In genomic region chr4:21596521-21596920, GRCh38 we compare ENCODE assay signal across 22 cellular contexts.
DNase-seq lines count a peak whose midpoint lies in the region; FAIRE-seq and TF ChIP-seq lines count a peak whose summit lies in the region.
"Had no signal": no experiment of that assay in that cellular context is flagged by ENCODE, and none has a peak within 500 bp of the region (broad histone marks: within the 10 kb centered on the region; RNA-seq: fewer than 3 reads in every experiment).

No MANE protein-coding gene starts in this region.

- H3K36me3 Mint-ChIP-seq in osteocyte (ENCODE audit: unreplicated experiment): no peaks in the 10 kb centered on the region
- H3K36me3 Mint-ChIP-seq: activated naive CD8-positive, alpha-beta T cell; stimulated activated naive B cell treated with anti-CD40 and anti-IgM and Interleukin-4, amounts not matched to agents 10 μg/mL and 1 μg/mL and 100 μg/mL, for 72 hours had no signal

- no peak overlapping the region for H3K27ac Mint-ChIP-seq in osteocyte (ENCODE audit: unreplicated experiment)
- H3K27ac Mint-ChIP-seq: activated naive CD8-positive, alpha-beta T cell; activated T-helper 17 cell treated with anti-CD3 and anti-CD28 coated beads, Interleukin-2, amount 50 U/mL, for 72 hours; stimulated activated naive B cell treated with anti-CD40 and anti-IgM and Interleukin-4, amounts not matched to agents 10 μg/mL and 1 μg/mL and 100 μg/mL, for 72 hours; T-helper 1 cell treated with Interleukin-12 subunit alpha and Interleukin-12 subunit beta and Interleukin-4 antibody, amounts not matched to agents 30 μg/mL and 1 μg/mL, for 36 hours had no signal

- no peaks in the 10 kb centered on the region for H3K27me3 ChIP-seq in tibial nerve
- H3K27me3 ChIP-seq: gastrocnemius medialis had no signal

- DNase-seq in DMS153 (lab: John Stamatoyannopoulos, UW) (peak; percentile 2), DMS153 treated with DMSO at 0.1 percent for 48 hours (lab: John Stamatoyannopoulos, UW; ENCODE audit: unreplicated experiment) (no peak), NCI-H69 (lab: John Stamatoyannopoulos, UW) (peak; percentile 30), frontal cortex (ENCODE audit: low spot score in 2 of 2) (no peak), substantia nigra (lab: John Stamatoyannopoulos, UW) (peak in 5 of 49 donors; percentile 2 to 29 (median 3)), osteocyte (ENCODE audit: extremely low spot score, unreplicated experiment) (no peak), amniotic stem cell (lab: John Stamatoyannopoulos, UW) (no peak), tibial nerve (ENCODE audit: low spot score in 2 of 2) (no peak)
- DNase-seq: activated CD4-positive, alpha-beta T cell treated with anti-CD3 and anti-CD28 coated beads for 48 hours; effector memory CD4-positive, alpha-beta T cell; gastrocnemius medialis; kidney; NCI-H1092; NCI-H446; nucleus accumbens; stimulated activated naive B cell treated with anti-CD40 and anti-IgM and Interleukin-4, amounts not matched to agents 10 μg/mL and 1 μg/mL and 100 μg/mL, for 72 hours had no signal

- no peak for TF ChIP-seq POLR2A in tibial nerve (IDR thresholded peaks at IDR 0.05)

- peak; percentile 42 for FAIRE-seq in frontal cortex (lab: Jason Lieb, UNC)
- FAIRE-seq: GM12891, kidney had no signal

- no peaks in the 10 kb centered on the region for H3K9me3 Mint-ChIP-seq in osteocyte (ENCODE audit: unreplicated experiment)

- no peaks in the 10 kb centered on the region for H3K4me1 ChIP-seq in tibial nerve
- H3K4me1 ChIP-seq: gastrocnemius medialis had no signal

- H3K27ac ChIP-seq in substantia nigra (ENCODE audit: low read depth, low read length, poor library complexity, severe bottlenecking) (peak overlapping the region; percentile 69), tibial nerve (no peak overlapping the region)
- H3K27ac ChIP-seq: 22Rv1, gastrocnemius medialis had no signal

- H3K4me1 Mint-ChIP-seq in osteocyte (ENCODE audit: unreplicated experiment): no peaks in the 10 kb centered on the region
- H3K4me1 Mint-ChIP-seq: activated T-helper 17 cell treated with anti-CD3 and anti-CD28 coated beads, Interleukin-2, amount 50 U/mL, for 72 hours; stimulated activated naive B cell treated with anti-CD40 and anti-IgM and Interleukin-4, amounts not matched to agents 10 μg/mL and 1 μg/mL and 100 μg/mL, for 72 hours had no signal

- H3K4me3 ChIP-seq in tibial nerve: no peak overlapping the region
- H3K4me3 ChIP-seq: gastrocnemius medialis, smooth muscle cell had no signal

- no peaks in the 10 kb centered on the region for H3K36me3 ChIP-seq in tibial nerve
- H3K36me3 ChIP-seq: gastrocnemius medialis had no signal

- H3K4me3 Mint-ChIP-seq in osteocyte (ENCODE audit: unreplicated experiment): no peak overlapping the region
- H3K4me3 Mint-ChIP-seq: activated naive CD8-positive, alpha-beta T cell; activated T-helper 17 cell treated with anti-CD3 and anti-CD28 coated beads, Interleukin-2, amount 50 U/mL, for 72 hours; stimulated activated naive B cell treated with anti-CD40 and anti-IgM and Interleukin-4, amounts not matched to agents 10 μg/mL and 1 μg/mL and 100 μg/mL, for 72 hours; T-helper 1 cell treated with Interleukin-12 subunit alpha and Interleukin-12 subunit beta and Interleukin-4 antibody, amounts not matched to agents 30 μg/mL and 1 μg/mL, for 36 hours had no signal

- TF ChIP-seq CTCF in osteocyte (IDR thresholded peaks at IDR 0.05) (no peak), tibial nerve (IDR thresholded peaks at IDR 0.05) (no peak)

- no peak for TF ChIP-seq EP300 in tibial nerve (IDR thresholded peaks at IDR 0.05)

- H3K27me3 Mint-ChIP-seq in osteocyte (ENCODE audit: unreplicated experiment): no peaks in the 10 kb centered on the region
- H3K27me3 Mint-ChIP-seq: activated naive CD8-positive, alpha-beta T cell; activated T-helper 17 cell treated with anti-CD3 and anti-CD28 coated beads, Interleukin-2, amount 50 U/mL, for 72 hours; stimulated activated naive B cell treated with anti-CD40 and anti-IgM and Interleukin-4, amounts not matched to agents 10 μg/mL and 1 μg/mL and 100 μg/mL, for 72 hours had no signal

- no peaks in the 10 kb centered on the region for H3K9me3 ChIP-seq in tibial nerve
- H3K9me3 ChIP-seq: gastrocnemius medialis had no signal

- 47% methylated on average over 5 of the region's 5 CpGs for WGBS in tibial nerve, 2 donors

Comparison
In these comparisons a context has a peak if more than half of its experiments do, and no peak if none do; other contexts are left out.
1. DNase-seq: peak in DMS153 (single experiment) and NCI-H69 (single experiment); none in DMS153 treated with DMSO at 0.1 percent for 48 hours (single experiment), frontal cortex (0 of 2), osteocyte (single experiment), amniotic stem cell (single experiment) and tibial nerve (0 of 2).